Comparison of ENCODE assay signal across 22 cellular contexts in the genomic region with DNA sequence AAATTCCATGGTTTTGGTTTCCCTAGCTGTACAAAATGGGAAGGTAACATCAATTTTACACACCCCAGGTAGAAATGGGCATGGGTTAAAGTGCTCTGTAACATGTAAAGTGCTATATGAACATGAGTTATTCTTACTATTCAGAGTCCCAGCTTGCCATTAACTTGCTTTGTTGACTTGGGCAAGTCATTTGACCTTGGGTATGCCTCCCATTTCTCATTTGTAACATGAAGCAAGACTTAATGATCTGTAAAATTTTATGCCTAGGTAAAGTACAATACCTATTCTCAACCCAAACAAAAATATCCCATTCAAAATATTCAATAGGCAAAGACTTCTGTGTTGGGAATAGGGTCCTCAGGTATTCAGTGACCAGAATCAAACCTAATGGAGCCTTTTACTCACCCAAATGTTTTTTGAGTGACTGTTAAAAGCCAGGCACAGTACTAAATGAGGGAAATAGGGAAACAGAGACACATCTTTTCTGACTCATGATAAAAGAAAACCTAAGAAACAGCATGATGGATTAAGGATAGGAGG.
DNase-seq lines count a peak whose midpoint lies in the region; ATAC-seq, FAIRE-seq and TF ChIP-seq lines count a peak whose summit lies in the region.
"Had no signal": no experiment of that assay in that cellular context is flagged by ENCODE, and none has a peak within 500 bp of the region (broad histone marks: within the 10 kb centered on the region; RNA-seq: fewer than 3 reads in every experiment).

No MANE protein-coding gene starts in this region.

- no peak overlapping the region for H3K4me3 ChIP-seq in mesenchymal stem cell (ENCODE audit: insufficient read depth in 1 of 2, low read depth in 1 of 2, low read length in 2 of 2)
- no peak overlapping the region for H3K4me3 ChIP-seq in vagina
- H3K4me3 ChIP-seq: BLaER1 treated with 17β-estradiol and CSF1 and Interleukin-3, amounts not matched to agents 10 nM and 100 nM; PC-9 had no signal

- H3K27ac ChIP-seq in mesenchymal stem cell (ENCODE audit: low read length, poor library complexity, severe bottlenecking), result peak overlapping the region; percentile 55
- H3K27ac ChIP-seq in vagina, result no peak overlapping the region
- H3K27ac ChIP-seq: BLaER1 treated with 17β-estradiol and CSF1 and Interleukin-3, amounts not matched to agents 10 nM and 100 nM; PC-9; RWPE1 had no signal

- no peak overlapping the region for H2BK120ac ChIP-seq in mesenchymal stem cell (ENCODE audit: low read depth, low read length)

- H2BK5ac ChIP-seq in mesenchymal stem cell (ENCODE audit: low read depth, low read length, poor library complexity, severe bottlenecking), result no peak overlapping the region

- no peak for TF ChIP-seq CTCF in vagina (IDR thresholded peaks at IDR 0.05)

- H2BK12ac ChIP-seq in mesenchymal stem cell (ENCODE audit: low read length in 2 of 2), result no peak overlapping the region

- H4K91ac ChIP-seq in mesenchymal stem cell (ENCODE audit: low read length), result no peak overlapping the region

- no peak for ATAC-seq in HG03439 (IDR thresholded peaks at IDR 0.05; ENCODE audit: unreplicated experiment)

- no peak overlapping the region for H3K4ac ChIP-seq in mesenchymal stem cell (ENCODE audit: low read depth in 1 of 2, low read length in 2 of 2)

- H3K4me2 ChIP-seq in mesenchymal stem cell (ENCODE audit: low read length, poor library complexity, severe bottlenecking), result no peak overlapping the region
- H3K4me2 ChIP-seq: BLaER1 treated with 17β-estradiol and CSF1 and Interleukin-3, amounts not matched to agents 10 nM and 100 nM; PC-9; SK-N-SH had no signal

- H3K9me3 ChIP-seq in mesenchymal stem cell (ENCODE audit: control insufficient read depth, low read length) (no peaks in the 10 kb centered on the region), vagina (no peaks in the 10 kb centered on the region)
- H3K9me3 ChIP-seq: BLaER1 treated with 17β-estradiol and CSF1 and Interleukin-3, amounts not matched to agents 10 nM and 100 nM; Caco-2; SK-N-SH had no signal

- TF ChIP-seq POLR2A in vagina (IDR thresholded peaks at IDR 0.05), result no peak

- H2BK15ac ChIP-seq in mesenchymal stem cell (ENCODE audit: low read depth, poor library complexity, severe bottlenecking), result no peak overlapping the region

- H3K36me3 ChIP-seq in mesenchymal stem cell (ENCODE audit: control insufficient read depth in 1 of 2, insufficient read depth in 2 of 2, low read depth in 1 of 2, low read length in 2 of 2) (peaks cover 0 to 57% of the 10 kb centered on the region in 2 experiments), vagina (no peaks in the 10 kb centered on the region)

- H4K8ac ChIP-seq in mesenchymal stem cell (ENCODE audit: low read length), result no peak overlapping the region

- H3K79me1 ChIP-seq in mesenchymal stem cell (replicated peaks; ENCODE audit: low read length, poor library complexity, severe bottlenecking), result peaks cover 3% of the 10 kb centered on the region

- DNase-seq in NCI-H748 (lab: John Stamatoyannopoulos, UW; ENCODE audit: unreplicated experiment) (peak; percentile 33), NCI-H748 treated with DMSO at 0.1 percent for 48 hours (lab: John Stamatoyannopoulos, UW) (no peak), RCC 7860 (ENCODE audit: low spot score) (peak; percentile 16), mesenchymal stem cell (no peak), vagina (ENCODE audit: extremely low spot score in 2 of 2) (no peak), frontal cortex (ENCODE audit: low spot score in 2 of 2) (no peak)
- DNase-seq: 8988T; Caco-2; CD4-positive, alpha-beta memory T cell; Karpas-422; MV-4-11; NCI-H1105 treated with DMSO at 0.1 percent for 48 hours; NCI-H2029 treated with DMSO at 0.1 percent for 48 hours; NCI-H2171 treated with DMSO at 0.1 percent for 48 hours; NCI-H524 treated with DMSO at 0.1 percent for 48 hours; PC-9; SHP77 treated with DMSO at 0.1 percent for 48 hours; SK-N-SH had no signal

- no peak overlapping the region for H3K9ac ChIP-seq in mesenchymal stem cell (ENCODE audit: low read length)
- H3K9ac ChIP-seq: BLaER1 treated with 17β-estradiol and CSF1 and Interleukin-3, amounts not matched to agents 10 nM and 100 nM; SK-N-SH had no signal

- peak overlapping the region; percentile 4 for H2AK5ac ChIP-seq in mesenchymal stem cell (ENCODE audit: low read length, severe bottlenecking)

- FAIRE-seq in RCC 7860 (lab: Jason Lieb, UNC) (no peak), frontal cortex (lab: Jason Lieb, UNC) (no peak)
- FAIRE-seq: G401.6 had no signal

- H3K14ac ChIP-seq in mesenchymal stem cell (ENCODE audit: low read length in 2 of 2), result no peak overlapping the region

- H2AFZ ChIP-seq in mesenchymal stem cell (ENCODE audit: low read depth, low read length), result no peak overlapping the region
- H2AFZ ChIP-seq: PC-9 had no signal

- intact Hi-C loops in vagina (cut with DNase I), result no loop called here

- H3K23ac ChIP-seq in mesenchymal stem cell (ENCODE audit: low read length in 2 of 2), result no peak overlapping the region

- H3K27me3 ChIP-seq in mesenchymal stem cell (ENCODE audit: control insufficient read depth in 1 of 2, insufficient read depth in 1 of 2, low read length in 2 of 2) (no peaks in the 10 kb centered on the region), vagina (no peaks in the 10 kb centered on the region)
- H3K27me3 ChIP-seq: BLaER1 treated with 17β-estradiol and CSF1 and Interleukin-3, amounts not matched to agents 10 nM and 100 nM had no signal

- H3K18ac ChIP-seq in mesenchymal stem cell (ENCODE audit: low read depth in 1 of 2, low read length in 2 of 2), result no peak overlapping the region

- peaks cover 6% of the 10 kb centered on the region for H3K4me1 ChIP-seq in mesenchymal stem cell (ENCODE audit: control insufficient read depth, insufficient read depth, low read depth, low read length)
- no peaks in the 10 kb centered on the region for H3K4me1 ChIP-seq in vagina
- H3K4me1 ChIP-seq: BLaER1 treated with 17β-estradiol and CSF1 and Interleukin-3, amounts not matched to agents 10 nM and 100 nM had no signal

Comparison
In these comparisons a context has a peak if more than half of its experiments do, and no peak if none do; other contexts are left out.
1. DNase-seq: peak in NCI-H748 (single experiment) and RCC 7860 (single experiment); none in NCI-H748 treated with DMSO at 0.1 percent for 48 hours (single experiment), mesenchymal stem cell (single experiment), vagina (0 of 2) and frontal cortex (0 of 2).